Comparison of ENCODE assay signal across 33 cellular contexts in the genomic region with DNA sequence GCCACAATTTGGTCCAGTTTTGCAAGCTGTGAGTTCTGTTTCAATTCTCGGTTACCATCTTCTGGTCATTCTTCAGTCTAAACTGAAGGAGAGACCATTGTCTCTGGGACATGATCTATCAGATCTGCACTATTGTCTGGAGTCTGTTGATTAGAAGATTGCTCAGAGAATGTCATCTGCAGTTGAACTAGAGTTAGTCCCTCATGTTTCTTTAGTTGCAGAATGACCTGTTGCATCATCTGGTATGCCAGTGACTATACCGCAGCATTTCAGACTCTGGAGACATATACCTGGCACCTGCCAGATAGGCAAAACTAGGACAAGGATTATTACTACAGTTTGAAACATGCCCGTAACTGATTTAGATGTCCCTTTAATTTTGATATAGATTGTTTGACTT.
"Had no signal": no experiment of that assay in that cellular context is flagged by ENCODE, and none has a peak within 500 bp of the region (broad histone marks: within the 10 kb centered on the region; RNA-seq: fewer than 3 reads in every experiment).

No MANE protein-coding gene starts in this region.

- H3K27me3 Mint-ChIP-seq: activated naive CD4-positive, alpha-beta T cell treated with anti-CD3 and anti-CD28 coated beads, Interleukin-2, amount 10 ng/mL, durations not matched to agents 7 days and 5 days; activated T-cell treated with anti-CD3 and anti-CD28 coated beads, Interleukin-2, amount 50 U/mL, for 24 hours had no signal

- ATAC-seq: activated naive CD4-positive, alpha-beta T cell treated with anti-CD3 and anti-CD28 coated beads, Interleukin-2, amount 50 U/mL, for 72 hours; activated T-cell treated with anti-CD3 and anti-CD28 coated beads, Interleukin-2, amount 50 U/mL, for 72 hours; T-helper 17 cell had no signal

- H3K36me3 ChIP-seq: ascending aorta, breast epithelium, cardiac muscle cell, colonic mucosa, WERI-Rb-1 had no signal

- H3K9me3 ChIP-seq: ascending aorta, breast epithelium, colonic mucosa had no signal

- FAIRE-seq: endometrium, endothelial cell of umbilical vein, frontal cortex had no signal

- H3K4me1 Mint-ChIP-seq: activated CD4-positive, alpha-beta memory T cell treated with anti-CD3 and anti-CD28 coated beads, Interleukin-2, amount 10 ng/mL, durations not matched to agents 7 days and 5 days; activated CD4-positive, alpha-beta T cell treated with anti-CD3 and anti-CD28 coated beads, Interleukin-2, amount 10 ng/mL, durations not matched to agents 7 days and 5 days; activated naive CD4-positive, alpha-beta T cell treated with anti-CD3 and anti-CD28 coated beads, Interleukin-2, amount 10 ng/mL, durations not matched to agents 7 days and 5 days; activated naive CD8-positive, alpha-beta T cell treated with anti-CD3 and anti-CD28 coated beads, Interleukin-2, amount 10 ng/mL, durations not matched to agents 7 days and 5 days; brain; T-helper 17 cell had no signal

- H3K9me3 Mint-ChIP-seq: activated CD4-positive, alpha-beta memory T cell treated with anti-CD3 and anti-CD28 coated beads, Interleukin-2, amount 10 ng/mL, durations not matched to agents 7 days and 5 days; activated CD4-positive, alpha-beta T cell treated with anti-CD3 and anti-CD28 coated beads, Interleukin-2, amount 10 ng/mL, durations not matched to agents 7 days and 5 days; activated naive CD4-positive, alpha-beta T cell treated with anti-CD3 and anti-CD28 coated beads, Interleukin-2, amount 10 ng/mL, durations not matched to agents 7 days and 5 days; activated naive CD4-positive, alpha-beta T cell treated with anti-CD3 and anti-CD28 coated beads, Interleukin-2, amount 50 U/mL, for 72 hours; activated naive CD8-positive, alpha-beta T cell treated with anti-CD3 and anti-CD28 coated beads, Interleukin-2, amount 10 ng/mL, durations not matched to agents 7 days and 5 days; activated T-cell treated with anti-CD3 and anti-CD28 coated beads, Interleukin-2, amount 50 U/mL, for 24 hours; activated T-cell treated with anti-CD3 and anti-CD28 coated beads, Interleukin-2, amount 50 U/mL, for 72 hours; brain; T-helper 2 cell treated with Interferon-gamma antibody and Interleukin-4, amounts not matched to agents 5 μg/mL and 100 μg/mL, for 36 hours had no signal

- H3K27ac Mint-ChIP-seq: activated CD4-positive, alpha-beta memory T cell treated with anti-CD3 and anti-CD28 coated beads, Interleukin-2, amount 10 ng/mL, durations not matched to agents 7 days and 5 days; activated CD4-positive, alpha-beta T cell treated with anti-CD3 and anti-CD28 coated beads, Interleukin-2, amount 10 ng/mL, durations not matched to agents 7 days and 5 days; activated naive CD4-positive, alpha-beta T cell treated with anti-CD3 and anti-CD28 coated beads, Interleukin-2, amount 10 ng/mL, durations not matched to agents 7 days and 5 days; activated naive CD4-positive, alpha-beta T cell treated with anti-CD3 and anti-CD28 coated beads, Interleukin-2, amount 50 U/mL, for 72 hours; activated naive CD8-positive, alpha-beta T cell treated with anti-CD3 and anti-CD28 coated beads, Interleukin-2, amount 10 ng/mL, durations not matched to agents 7 days and 5 days; activated T-cell treated with anti-CD3 and anti-CD28 coated beads, Interleukin-2, amount 50 U/mL, for 24 hours; activated T-cell treated with anti-CD3 and anti-CD28 coated beads, Interleukin-2, amount 50 U/mL, for 72 hours; brain; T-helper 17 cell; T-helper 2 cell treated with Interferon-gamma antibody and Interleukin-4, amounts not matched to agents 5 μg/mL and 100 μg/mL, for 36 hours had no signal

- H3K4me3 Mint-ChIP-seq: activated CD4-positive, alpha-beta memory T cell treated with anti-CD3 and anti-CD28 coated beads, Interleukin-2, amount 10 ng/mL, durations not matched to agents 7 days and 5 days; activated CD4-positive, alpha-beta T cell treated with anti-CD3 and anti-CD28 coated beads, Interleukin-2, amount 10 ng/mL, durations not matched to agents 7 days and 5 days; activated naive CD4-positive, alpha-beta T cell treated with anti-CD3 and anti-CD28 coated beads, Interleukin-2, amount 10 ng/mL, durations not matched to agents 7 days and 5 days; activated naive CD8-positive, alpha-beta T cell treated with anti-CD3 and anti-CD28 coated beads, Interleukin-2, amount 10 ng/mL, durations not matched to agents 7 days and 5 days; activated T-cell treated with anti-CD3 and anti-CD28 coated beads, Interleukin-2, amount 50 U/mL, for 24 hours; activated T-cell treated with anti-CD3 and anti-CD28 coated beads, Interleukin-2, amount 50 U/mL, for 72 hours; brain; T-helper 17 cell; T-helper 2 cell treated with Interferon-gamma antibody and Interleukin-4, amounts not matched to agents 5 μg/mL and 100 μg/mL, for 36 hours had no signal

- DNase-seq: activated CD4-positive, alpha-beta memory T cell treated with anti-CD3 and anti-CD28 coated beads, Interleukin-2, amount 10 ng/mL, durations not matched to agents 7 days and 5 days; activated CD4-positive, alpha-beta T cell treated with anti-CD3 and anti-CD28 coated beads for 1 hour; activated CD4-positive, alpha-beta T cell treated with anti-CD3 and anti-CD28 coated beads for 4 hours; activated CD4-positive, alpha-beta T cell treated with anti-CD3 and anti-CD28 coated beads, Interleukin-2, amount 10 ng/mL, durations not matched to agents 7 days and 5 days; activated CD4-positive, alpha-beta T cell treated with anti-CD3 and anti-CD28 coated beads, Interleukin-2, amount 50 U/mL, for 4 hours; activated CD4-positive, CD25-positive, alpha-beta regulatory T cell; activated CD8-positive, alpha-beta memory T cell treated with anti-CD3 and anti-CD28 coated beads, Interleukin-2, amount 50 U/mL, for 48 hours; activated gamma-delta T cell; activated naive CD4-positive, alpha-beta T cell; activated naive CD4-positive, alpha-beta T cell treated with anti-CD3 and anti-CD28 coated beads, Interleukin-2, amount 10 ng/mL, durations not matched to agents 7 days and 5 days; activated naive CD8-positive, alpha-beta T cell treated with anti-CD3 and anti-CD28 coated beads, Interleukin-2, amount 10 ng/mL, durations not matched to agents 7 days and 5 days; activated T-cell treated with anti-CD3 and anti-CD28 coated beads for 4 hours; activated T-cell treated with anti-CD3 and anti-CD28 coated beads, Interleukin-2, amount 50 U/mL, for 24 hours; activated T-cell treated with anti-CD3 and anti-CD28 coated beads, Interleukin-2, amount 50 U/mL, for 72 hours; central memory CD4-positive, alpha-beta T cell; cerebellar nuclear complex; colonic mucosa; effector CD8-positive, alpha-beta T cell; foreskin fibroblast; head of caudate nucleus; T-helper 17 cell; T1000; WERI-Rb-1 had no signal

- H3K27ac ChIP-seq: ascending aorta, breast epithelium, cardiac muscle cell, colonic mucosa, epithelial cell of prostate, WERI-Rb-1 had no signal

- H3K27me3 ChIP-seq: ascending aorta, breast epithelium, cardiac muscle cell, colonic mucosa had no signal

- H3K4me1 ChIP-seq: ascending aorta, breast epithelium, colonic mucosa had no signal

- H3K4me3 ChIP-seq: ascending aorta, breast epithelium, cardiac muscle cell, colonic mucosa had no signal

- H3K36me3 Mint-ChIP-seq: activated naive CD4-positive, alpha-beta T cell treated with anti-CD3 and anti-CD28 coated beads, Interleukin-2, amount 10 ng/mL, durations not matched to agents 7 days and 5 days; activated naive CD4-positive, alpha-beta T cell treated with anti-CD3 and anti-CD28 coated beads, Interleukin-2, amount 50 U/mL, for 72 hours; activated naive CD8-positive, alpha-beta T cell treated with anti-CD3 and anti-CD28 coated beads, Interleukin-2, amount 10 ng/mL, durations not matched to agents 7 days and 5 days; brain had no signal
